In the genomic region with DNA sequence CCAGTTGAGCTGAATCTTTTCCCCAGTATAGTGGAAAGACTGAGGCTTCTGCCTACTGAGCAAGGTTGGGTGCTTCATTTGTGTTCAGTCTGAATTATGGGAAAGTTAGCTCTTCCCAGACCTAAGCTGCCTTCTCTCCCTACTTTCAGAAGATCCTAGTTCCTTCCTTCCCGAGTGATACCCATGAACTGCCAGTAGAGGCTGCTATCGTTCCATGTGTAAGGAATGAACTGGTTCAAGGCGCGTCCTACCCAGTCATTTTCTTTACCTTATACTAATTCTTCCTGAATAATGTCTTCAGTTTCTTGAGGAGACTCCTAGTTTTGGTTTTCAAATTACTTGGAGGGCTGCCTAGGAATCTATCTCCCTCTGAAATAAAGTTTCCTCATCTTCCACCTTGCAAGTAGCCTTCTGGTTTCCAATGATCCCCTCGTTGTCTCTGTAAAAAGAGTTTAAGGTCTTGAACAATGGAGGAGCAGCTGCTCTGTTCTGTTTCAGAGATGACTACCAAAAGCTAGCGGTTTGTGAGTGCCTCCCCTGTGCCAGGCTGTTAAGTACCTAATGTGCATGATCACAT, we compare ENCODE assay signal across 8 cellular contexts. TPM values are rescaled to one million over a fixed set of nuclear protein-coding genes. Genes with fewer than 3 reads are reported as not detected.
DNase-seq lines count a peak whose midpoint lies in the region; TF ChIP-seq lines count a peak whose summit lies in the region.

No MANE protein-coding gene starts in this region.

- H3K9me3 ChIP-seq in DOHH2 (ENCODE audit: control insufficient read depth, insufficient read depth, low read length) (no peaks in the 10 kb centered on the region), esophagus squamous epithelium (no peaks in the 10 kb centered on the region)

- H3K4me3 Mint-ChIP-seq in nephron = no peak overlapping the region
- no peak overlapping the region for H3K4me3 Mint-ChIP-seq in activated naive CD4-positive, alpha-beta T cell treated with anti-CD3 and anti-CD28 coated beads, Interleukin-2, amount 10 ng/mL, durations not matched to agents 7 days and 5 days

- intact Hi-C loops in esophagus squamous epithelium (cut with DNase I) = loop anchor here (10.0 kb wide), 1 partner anchor 91 kb away; no protein-coding TSS in a partner anchor

- TF ChIP-seq POLR2A in esophagus squamous epithelium (IDR thresholded peaks at IDR 0.05) = no peak

- CTCF ChIA-PET in activated naive CD4-positive, alpha-beta T cell treated with anti-CD3 and anti-CD28 coated beads, Interleukin-2, amount 10 ng/mL, durations not matched to agents 7 days and 5 days (lab: Charles Lee) = interaction anchor here (0.9 to 1.7 kb wide), 7 partner anchors 9 to 265 kb away, joined by 3 to 5 read pairs (median 3); a partner anchor contains a TSS

- H3K4me1 ChIP-seq in DOHH2 (ENCODE audit: control insufficient read depth, low read length) (no peaks in the 10 kb centered on the region), esophagus squamous epithelium (peaks cover 0 to 35% (median 11%) of the 10 kb centered on the region in 3 donors)

- no peak overlapping the region for H3K27ac ChIP-seq in DOHH2 (ENCODE audit: low read depth, low read length)
- H3K27ac ChIP-seq in esophagus squamous epithelium = peak overlapping the region in 3 of 4 donors; percentile 23 to 47 (median 32)

- WGBS in esophagus squamous epithelium, 2 donors = 33 to 34% methylated on average over 6 of the region's 6 CpGs

- H3F3A ChIP-seq in DOHH2 (ENCODE audit: control insufficient read depth, insufficient read depth) = peaks cover 17% of the 10 kb centered on the region

- H3K27ac Mint-ChIP-seq in nephron = no peak overlapping the region
- no peak overlapping the region for H3K27ac Mint-ChIP-seq in activated naive CD4-positive, alpha-beta T cell treated with anti-CD3 and anti-CD28 coated beads, Interleukin-2, amount 10 ng/mL, durations not matched to agents 7 days and 5 days

- H3K79me2 ChIP-seq in DOHH2 (ENCODE audit: control insufficient read depth, low read length) = no peaks in the 10 kb centered on the region

- H3K9me2 ChIP-seq in DOHH2 (replicated peaks; ENCODE audit: control insufficient read depth, low read length) = no peaks in the 10 kb centered on the region

- no peaks in the 10 kb centered on the region for H3K4me1 Mint-ChIP-seq in nephron
- peaks cover 2% of the 10 kb centered on the region for H3K4me1 Mint-ChIP-seq in activated naive CD4-positive, alpha-beta T cell treated with anti-CD3 and anti-CD28 coated beads, Interleukin-2, amount 10 ng/mL, durations not matched to agents 7 days and 5 days

- peaks cover 4% of the 10 kb centered on the region; the same call in 1 of the 2 replicates for H4K20me1 ChIP-seq in DOHH2 (ENCODE audit: control insufficient read depth, insufficient read depth, low read depth, low read length)

- H3K9me3 Mint-ChIP-seq in nephron = no peaks in the 10 kb centered on the region
- H3K9me3 Mint-ChIP-seq in activated naive CD4-positive, alpha-beta T cell treated with anti-CD3 and anti-CD28 coated beads, Interleukin-2, amount 10 ng/mL, durations not matched to agents 7 days and 5 days = no peaks in the 10 kb centered on the region

- DNase-seq in Kasumi-1 (lab: John Stamatoyannopoulos, UW) (peak; percentile 79 to 87), RKO (ENCODE audit: low spot score) (peak; percentile 68), esophagus squamous epithelium (lab: John Stamatoyannopoulos, UW) (no peak), activated gamma-delta T cell treated with Interleukin-2 at 50 U/mL for 16 hours (no peak)
- no peak for DNase-seq in activated CD8-positive, alpha-beta memory T cell treated with anti-CD3 and anti-CD28 coated beads for 24 hours
- DNase-seq in activated naive CD4-positive, alpha-beta T cell treated with anti-CD3 and anti-CD28 coated beads, Interleukin-2, amount 10 ng/mL, durations not matched to agents 7 days and 5 days = no peak

- H3K27me3 ChIP-seq in DOHH2 (ENCODE audit: control insufficient read depth, low read length) (no peaks in the 10 kb centered on the region), esophagus squamous epithelium (no peaks in the 10 kb centered on the region)

- peaks cover 63% of the 10 kb centered on the region for H3K36me3 ChIP-seq in DOHH2 (ENCODE audit: control insufficient read depth, low read length)
- peaks cover 13 to 75% (median 24%) of the 10 kb centered on the region in 3 donors for H3K36me3 ChIP-seq in esophagus squamous epithelium

- H3K4me3 ChIP-seq in DOHH2 (ENCODE audit: low read length) (no peak overlapping the region), esophagus squamous epithelium (no peak overlapping the region)

- no peak overlapping the region for H3K4me2 ChIP-seq in DOHH2 (ENCODE audit: low read length)

- H3K27me3 Mint-ChIP-seq in nephron (ENCODE audit: low read depth) = no peaks in the 10 kb centered on the region
- H3K27me3 Mint-ChIP-seq in activated naive CD4-positive, alpha-beta T cell treated with anti-CD3 and anti-CD28 coated beads, Interleukin-2, amount 10 ng/mL, durations not matched to agents 7 days and 5 days = no peaks in the 10 kb centered on the region

- peaks cover 34% of the 10 kb centered on the region for H3K36me3 Mint-ChIP-seq in nephron (ENCODE audit: low read depth)
- H3K36me3 Mint-ChIP-seq in activated naive CD4-positive, alpha-beta T cell treated with anti-CD3 and anti-CD28 coated beads, Interleukin-2, amount 10 ng/mL, durations not matched to agents 7 days and 5 days = peaks cover 52% of the 10 kb centered on the region

- TF ChIP-seq CTCF in DOHH2 (IDR thresholded peaks at IDR 0.05; ENCODE audit: low read depth, low read length, poor library complexity, severe bottlenecking) = peak; percentile 66
- TF ChIP-seq CTCF in esophagus squamous epithelium (IDR thresholded peaks at IDR 0.05) = peak; percentile 49 to 90 (median 84)
- peak; percentile 84 to 95 (median 88) for TF ChIP-seq CTCF in nephron (IDR thresholded peaks at IDR 0.05; ENCODE audit: unreplicated experiment in 3 of 3)

RNA-seq across cellular contexts. Expression of a gene that starts 0.9 kb away (rescaled TPM):
- total RNA-seq in esophagus squamous epithelium = 1 to 10 TPM in 2 of 4 donors, under 1 TPM in 2; 0.61 to 2.1 (median 1.2) TPM

RNA-seq across cellular contexts. Expression of a gene that starts 7.6 kb away (rescaled TPM):
- 10 to 100 TPM in 1 of 4 donors, 1 to 10 TPM in 3; 3.3 to 24.0 (median 6.6) TPM for total RNA-seq in esophagus squamous epithelium

RNA-seq across cellular contexts. Expression of a gene that starts 10.2 kb away (rescaled TPM):
- total RNA-seq in esophagus squamous epithelium = 100 to 1,000 TPM in 1 of 4 donors, 10 to 100 TPM in 3; 91.0 to 121 (median 93.7) TPM

RNA-seq across cellular contexts. Expression of a gene that starts 19.4 kb away (rescaled TPM):
- total RNA-seq in esophagus squamous epithelium = 100 to 1,000 TPM in 1 of 4 donors, 10 to 100 TPM in 3; 81.5 to 100 (median 84.5) TPM

RNA-seq across cellular contexts. Expression of a gene that starts 44.8 kb away (rescaled TPM):
- total RNA-seq in esophagus squamous epithelium = not detected

Comparison
In these comparisons a context has a peak if more than half of its experiments do, and no peak if none do; other contexts are left out.
1. DNase-seq: peak in Kasumi-1 (2 of 2) and RKO (single experiment); none in esophagus squamous epithelium (single experiment), activated CD8-positive, alpha-beta memory T cell treated with anti-CD3 and anti-CD28 coated beads for 24 hours (single experiment), activated gamma-delta T cell treated with Interleukin-2 at 50 U/mL for 16 hours (single experiment) and activated naive CD4-positive, alpha-beta T cell treated with anti-CD3 and anti-CD28 coated beads, Interleukin-2, amount 10 ng/mL, durations not matched to agents 7 days and 5 days (single experiment).
2. Peak in every context shown above with its lines, with median percentiles within 50 percentile points of each other: CTCF ChIP-seq.